ENCODE assay signal across 12 cellular contexts in genomic region chr10:33216661-33217427, GRCh38.
DNase-seq lines count a peak whose midpoint lies in the region; ATAC-seq and TF ChIP-seq lines count a peak whose summit lies in the region.
"Had no signal": no experiment of that assay in that cellular context is flagged by ENCODE, and none has a peak within 500 bp of the region (broad histone marks: within the 10 kb centered on the region; RNA-seq: fewer than 3 reads in every experiment).

No MANE protein-coding gene starts in this region.

- no peak overlapping the region for H3K4me3 ChIP-seq in lung

- WGBS in lung, 2 donors, result 74 to 82% methylated on average over 5 of the region's 5 CpGs

- H3K4me3 Mint-ChIP-seq in stimulated activated effector memory CD8-positive, alpha-beta T cell treated with anti-CD3 and anti-CD28 coated beads, Interleukin-12 subunit alpha, Interleukin-12 subunit beta, amount 100 ng/mL, for 72 hours, result no peak overlapping the region
- H3K4me3 Mint-ChIP-seq: activated CD4-positive, alpha-beta T cell treated with anti-CD3 and anti-CD28 coated beads for 36 hours; activated naive CD8-positive, alpha-beta T cell had no signal

- no peaks in the 10 kb centered on the region for H3K36me3 Mint-ChIP-seq in stimulated activated effector memory CD8-positive, alpha-beta T cell treated with anti-CD3 and anti-CD28 coated beads, Interleukin-12 subunit alpha, Interleukin-12 subunit beta, amount 100 ng/mL, for 72 hours
- H3K36me3 Mint-ChIP-seq: activated naive CD8-positive, alpha-beta T cell had no signal

- peak; percentile 60 for DNase-seq in DMS 273 treated with DMSO at 0.1 percent for 48 hours (lab: John Stamatoyannopoulos, UW)
- DNase-seq in LoVo (ENCODE audit: low spot score), result peak; percentile 23
- DNase-seq in lung (ENCODE audit: low spot score), result no peak
- no peak for DNase-seq in middle frontal gyrus (ENCODE audit: extremely low spot score, low spot score)
- no peak for DNase-seq in stimulated activated effector memory CD8-positive, alpha-beta T cell treated with anti-CD3 and anti-CD28 coated beads, Interleukin-12 subunit alpha, Interleukin-12 subunit beta, amount 100 ng/mL, for 72 hours (ENCODE audit: low spot score in 2 of 2)
- no peak for DNase-seq in epidermal melanocyte (ENCODE audit: insufficient read length, low spot score)
- DNase-seq: activated CD4-positive, alpha-beta T cell treated with anti-CD3 and anti-CD28 coated beads for 36 hours; left ventricle myocardium superior had no signal

- H3K27ac Mint-ChIP-seq in stimulated activated effector memory CD8-positive, alpha-beta T cell treated with anti-CD3 and anti-CD28 coated beads, Interleukin-12 subunit alpha, Interleukin-12 subunit beta, amount 100 ng/mL, for 72 hours, result no peak overlapping the region
- H3K27ac Mint-ChIP-seq: activated CD4-positive, alpha-beta T cell treated with anti-CD3 and anti-CD28 coated beads for 36 hours; activated naive CD8-positive, alpha-beta T cell; progenitor cell of endocrine pancreas had no signal

- H3K9me3 ChIP-seq in lung (ENCODE audit: control insufficient read depth in 2 of 2, insufficient read depth in 1 of 2, low read length in 1 of 2), result no peaks in the 10 kb centered on the region

- H3K9me3 Mint-ChIP-seq in stimulated activated effector memory CD8-positive, alpha-beta T cell treated with anti-CD3 and anti-CD28 coated beads, Interleukin-12 subunit alpha, Interleukin-12 subunit beta, amount 100 ng/mL, for 72 hours, result peaks cover 3% of the 10 kb centered on the region

- ATAC-seq in SK-N-SH treated with all-trans-retinoic acid at 6 μM for 48 hours, result peak; percentile 72
- ATAC-seq in lung (ENCODE audit: insufficient read depth, low FRiP score), result peak; percentile 60
- ATAC-seq in stimulated activated effector memory CD8-positive, alpha-beta T cell treated with anti-CD3 and anti-CD28 coated beads, Interleukin-12 subunit alpha, Interleukin-12 subunit beta, amount 100 ng/mL, for 72 hours, result no peak
- no peak for ATAC-seq in HG03460 (IDR thresholded peaks at IDR 0.05; ENCODE audit: unreplicated experiment)
- ATAC-seq: activated CD4-positive, alpha-beta T cell treated with anti-CD3 and anti-CD28 coated beads for 36 hours had no signal

- peaks cover 17 to 18% of the 10 kb centered on the region in 2 donors for H3K36me3 ChIP-seq in lung (ENCODE audit: control insufficient read depth in 2 of 2, insufficient read depth in 2 of 2, low read length in 2 of 2)

- H3K4me1 Mint-ChIP-seq in stimulated activated effector memory CD8-positive, alpha-beta T cell treated with anti-CD3 and anti-CD28 coated beads, Interleukin-12 subunit alpha, Interleukin-12 subunit beta, amount 100 ng/mL, for 72 hours, result peaks cover 14% of the 10 kb centered on the region

- no peaks in the 10 kb centered on the region for H3K27me3 ChIP-seq in lung (ENCODE audit: control insufficient read depth, insufficient read depth)

- peak overlapping the region in 1 of 2 donors; percentile 93 for H3K27ac ChIP-seq in lung (ENCODE audit: low read depth in 1 of 2, low read length in 1 of 2)

- H3K4me1 ChIP-seq in lung (ENCODE audit: control insufficient read depth in 2 of 2, insufficient read depth in 2 of 2, low read length in 2 of 2), result peaks cover 2 to 8% of the 10 kb centered on the region in 2 donors

- TF ChIP-seq CTCF in lung (IDR thresholded peaks at IDR 0.05; ENCODE audit: control extremely low read depth, extremely low read depth), result no peak

TF ChIP-seq in SK-N-SH treated with all-trans-retinoic acid at 6 μM for 48 hours, 23 proteins besides CTCF, POLR2A, EP300 and RAD21:
- TF ChIP-seq POU6F1 (CRISPR knock-in tag; IDR thresholded peaks at IDR 0.05; ENCODE audit: borderline replicate concordance, low read depth) (no peak), TSHZ2 (CRISPR knock-in tag; IDR thresholded peaks at IDR 0.05) (0 out of 2 replicates have a peak, but pooled peaks have one; percentile 44), TCF4 (CRISPR knock-in tag; IDR thresholded peaks at IDR 0.05; ENCODE audit: borderline replicate concordance) (peak; percentile 83), TOX (CRISPR knock-in tag; IDR thresholded peaks at IDR 0.05; ENCODE audit: borderline replicate concordance) (no peak)
TF ChIP-seq in SK-N-SH treated with all-trans-retinoic acid at 6 μM for 48 hours: peak in this region for 2.

Comparison
In these comparisons a context has a peak if more than half of its experiments do, and no peak if none do; other contexts are left out.
1. DNase-seq: peak in DMS 273 treated with DMSO at 0.1 percent for 48 hours (single experiment) and LoVo (single experiment); none in lung (single experiment), middle frontal gyrus (single experiment), stimulated activated effector memory CD8-positive, alpha-beta T cell treated with anti-CD3 and anti-CD28 coated beads, Interleukin-12 subunit alpha, Interleukin-12 subunit beta, amount 100 ng/mL, for 72 hours (0 of 2) and epidermal melanocyte (single experiment).
2. ATAC-seq: peak in SK-N-SH treated with all-trans-retinoic acid at 6 μM for 48 hours (single experiment) and lung (single experiment); none in stimulated activated effector memory CD8-positive, alpha-beta T cell treated with anti-CD3 and anti-CD28 coated beads, Interleukin-12 subunit alpha, Interleukin-12 subunit beta, amount 100 ng/mL, for 72 hours (single experiment) and HG03460 (single experiment).